15 cellular contexts compared by ENCODE assay signal in genomic region chrX:132948648-132949260, GRCh38. TPM values are rescaled to one million over a fixed set of nuclear protein-coding genes. Genes with fewer than 3 reads are reported as not detected.
DNase-seq lines count a peak whose midpoint lies in the region; ATAC-seq, FAIRE-seq and TF ChIP-seq lines count a peak whose summit lies in the region.
"Had no signal": no experiment of that assay in that cellular context is flagged by ENCODE, and none has a peak within 500 bp of the region (broad histone marks: within the 10 kb centered on the region; RNA-seq: fewer than 3 reads in every experiment).

No MANE protein-coding gene starts in this region.

- H3K4me2 ChIP-seq in hepatocyte: no peak overlapping the region

- peak; percentile 6 for DNase-seq in COLO668 (lab: John Stamatoyannopoulos, UW; ENCODE audit: unreplicated experiment)
- DNase-seq in GM12892 (ENCODE audit: insufficient read length): no peak
- peak; percentile 42 for DNase-seq in OCI-M1 (lab: John Stamatoyannopoulos, UW)
- no peak for DNase-seq in hepatocyte (ENCODE audit: low spot score)
- DNase-seq in uterus: no peak
- DNase-seq in activated CD4-positive, CD25-positive, alpha-beta regulatory T cell (lab: John Stamatoyannopoulos, UW): no peak
- no peak for DNase-seq in HK-2 (ENCODE audit: unreplicated experiment)
- DNase-seq: CD8-positive, alpha-beta T cell; mesenchymal stem cell; NCI-H187 treated with DMSO at 0.1 percent for 48 hours; stimulated activated CD4-positive, alpha-beta T cell treated with anti-CD3 and anti-CD28 coated beads, Interleukin-2, amount 100 ng/mL, for 48 hours; stimulated activated naive CD4-positive, alpha-beta T cell treated with Interleukin-2 at 50 U/mL for 16 hours had no signal

- H3K27ac ChIP-seq in hepatocyte (peak overlapping the region; percentile 22), uterus (no peak overlapping the region)

- H4K20me1 ChIP-seq in hepatocyte (ENCODE audit: insufficient read depth, poor library complexity, severe bottlenecking): no peaks in the 10 kb centered on the region

- no peak overlapping the region for H2AFZ ChIP-seq in hepatocyte

- ATAC-seq in GM19035 (IDR thresholded peaks at IDR 0.05; ENCODE audit: unreplicated experiment): no peak
- ATAC-seq: CD8-positive, alpha-beta T cell had no signal

- peak; percentile 48 for FAIRE-seq in GM12892 (lab: Jason Lieb, UNC)
- FAIRE-seq: TTC549 had no signal

- TF ChIP-seq CTCF in hepatocyte (IDR thresholded peaks at IDR 0.05; ENCODE audit: poor library complexity) (peak; percentile 28), uterus (IDR thresholded peaks at IDR 0.05) (no peak)

- TF ChIP-seq POLR2A in GM12892 (IDR thresholded peaks at IDR 0.05; ENCODE audit: low read depth, low read length) (no peak), uterus (IDR thresholded peaks at IDR 0.05) (no peak)

- whole genome bisulfite sequencing in hepatocyte (ENCODE audit: low lambda C conversion rate, missing lambda C conversion rate): 44% methylated on average over 4 of the region's 4 CpGs

- no peaks in the 10 kb centered on the region for H3K9me2 ChIP-seq in hepatocyte (replicated peaks; ENCODE audit: insufficient read depth)

- H3K4me3 ChIP-seq in hepatocyte (no peak overlapping the region), uterus (no peak overlapping the region)

- no peaks in the 10 kb centered on the region for H3K27me3 ChIP-seq in hepatocyte
- no peaks in the 10 kb centered on the region for H3K27me3 ChIP-seq in uterus

- intact Hi-C loops in uterus (cut with DNase I; ENCODE audit: low total_unique reads): no loop called here

- no peaks in the 10 kb centered on the region for H3K79me2 ChIP-seq in hepatocyte

- H3K4me1 ChIP-seq in hepatocyte (ENCODE audit: insufficient read depth) (no peaks in the 10 kb centered on the region), uterus (no peaks in the 10 kb centered on the region)

- H3K9me3 ChIP-seq in hepatocyte (ENCODE audit: low read depth) (no peaks in the 10 kb centered on the region), uterus (no peaks in the 10 kb centered on the region)

- H3K36me3 ChIP-seq in hepatocyte (replicated peaks; ENCODE audit: insufficient read depth, low read depth) (no peaks in the 10 kb centered on the region), uterus (no peaks in the 10 kb centered on the region)

RNA-seq across cellular contexts. Expression of gene HS6ST2, which starts 9.7 kb away (rescaled TPM):
- not detected for polyA plus RNA-seq in GM12892 (2012; ENCODE audit: missing spikeins)
- total RNA-seq in hepatocyte (18.5 and 21.9 TPM in 2 replicates), uterus (1 to 10 TPM in 3 of 4 donors, under 1 TPM in 1; 0.77 to 9.7 (median 1.9) TPM)
- 17.4 and 18.9 TPM in 2 replicates for polyA plus RNA-seq in hepatocyte
- total RNA-seq: CD8-positive, alpha-beta T cell; RPMI7951 had no signal

Comparison
In these comparisons a context has a peak if more than half of its experiments do, and no peak if none do; other contexts are left out.
1. DNase-seq: peak in COLO668 (single experiment) and OCI-M1 (single experiment); none in GM12892 (single experiment), hepatocyte (single experiment), uterus (0 of 2), activated CD4-positive, CD25-positive, alpha-beta regulatory T cell (0 of 4) and HK-2 (single experiment).